ENCODE assay signal across 1 cellular context in genomic region chr14:24403294-24404013, GRCh38.
A peak's percentile ranks its signal among the peaks of the same experiment; 100 is the strongest.
TF ChIP-seq lines count a peak whose summit lies in the region.

No MANE protein-coding gene starts in this region.

TF ChIP-seq in SK-N-SH, 30 proteins besides CTCF, POLR2A, EP300 and RAD21:
- TF ChIP-seq, protein P1, sequence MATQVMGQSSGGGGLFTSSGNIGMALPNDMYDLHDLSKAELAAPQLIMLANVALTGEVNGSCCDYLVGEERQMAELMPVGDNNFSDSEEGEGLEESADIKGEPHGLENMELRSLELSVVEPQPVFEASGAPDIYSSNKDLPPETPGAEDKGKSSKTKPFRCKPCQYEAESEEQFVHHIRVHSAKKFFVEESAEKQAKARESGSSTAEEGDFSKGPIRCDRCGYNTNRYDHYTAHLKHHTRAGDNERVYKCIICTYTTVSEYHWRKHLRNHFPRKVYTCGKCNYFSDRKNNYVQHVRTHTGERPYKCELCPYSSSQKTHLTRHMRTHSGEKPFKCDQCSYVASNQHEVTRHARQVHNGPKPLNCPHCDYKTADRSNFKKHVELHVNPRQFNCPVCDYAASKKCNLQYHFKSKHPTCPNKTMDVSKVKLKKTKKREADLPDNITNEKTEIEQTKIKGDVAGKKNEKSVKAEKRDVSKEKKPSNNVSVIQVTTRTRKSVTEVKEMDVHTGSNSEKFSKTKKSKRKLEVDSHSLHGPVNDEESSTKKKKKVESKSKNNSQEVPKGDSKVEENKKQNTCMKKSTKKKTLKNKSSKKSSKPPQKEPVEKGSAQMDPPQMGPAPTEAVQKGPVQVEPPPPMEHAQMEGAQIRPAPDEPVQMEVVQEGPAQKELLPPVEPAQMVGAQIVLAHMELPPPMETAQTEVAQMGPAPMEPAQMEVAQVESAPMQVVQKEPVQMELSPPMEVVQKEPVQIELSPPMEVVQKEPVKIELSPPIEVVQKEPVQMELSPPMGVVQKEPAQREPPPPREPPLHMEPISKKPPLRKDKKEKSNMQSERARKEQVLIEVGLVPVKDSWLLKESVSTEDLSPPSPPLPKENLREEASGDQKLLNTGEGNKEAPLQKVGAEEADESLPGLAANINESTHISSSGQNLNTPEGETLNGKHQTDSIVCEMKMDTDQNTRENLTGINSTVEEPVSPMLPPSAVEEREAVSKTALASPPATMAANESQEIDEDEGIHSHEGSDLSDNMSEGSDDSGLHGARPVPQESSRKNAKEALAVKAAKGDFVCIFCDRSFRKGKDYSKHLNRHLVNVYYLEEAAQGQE (IDR thresholded peaks at IDR 0.05; ENCODE audit: low read depth, low read length): no peak
- peak; percentile 40; the same call in 1 of the 2 replicates for TF ChIP-seq TCF12 (IDR thresholded peaks at IDR 0.05)
